Comparison of ENCODE assay signal across 1 cellular context in the genomic region with DNA sequence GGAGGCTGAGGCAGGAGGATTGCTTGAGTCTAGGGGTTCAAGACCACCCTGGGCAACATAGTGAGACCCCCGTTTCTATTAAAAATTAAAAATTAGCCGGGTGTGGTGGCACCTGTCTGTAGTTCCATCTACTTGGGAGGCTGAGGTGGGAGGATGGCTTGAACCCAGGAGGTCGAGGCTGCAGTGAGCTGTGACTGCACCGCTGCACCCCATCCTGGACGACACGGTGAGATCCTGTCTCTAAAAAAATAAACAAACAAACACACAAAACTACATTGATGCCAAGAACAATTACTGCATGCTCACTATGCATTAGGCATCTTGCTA.
TF ChIP-seq lines count a peak whose summit lies in the region.

No MANE protein-coding gene starts in this region.

TF ChIP-seq in HepG2, 621 proteins besides CTCF, POLR2A, EP300 and RAD21 (continues in another document):
- TF ChIP-seq, protein P1, sequence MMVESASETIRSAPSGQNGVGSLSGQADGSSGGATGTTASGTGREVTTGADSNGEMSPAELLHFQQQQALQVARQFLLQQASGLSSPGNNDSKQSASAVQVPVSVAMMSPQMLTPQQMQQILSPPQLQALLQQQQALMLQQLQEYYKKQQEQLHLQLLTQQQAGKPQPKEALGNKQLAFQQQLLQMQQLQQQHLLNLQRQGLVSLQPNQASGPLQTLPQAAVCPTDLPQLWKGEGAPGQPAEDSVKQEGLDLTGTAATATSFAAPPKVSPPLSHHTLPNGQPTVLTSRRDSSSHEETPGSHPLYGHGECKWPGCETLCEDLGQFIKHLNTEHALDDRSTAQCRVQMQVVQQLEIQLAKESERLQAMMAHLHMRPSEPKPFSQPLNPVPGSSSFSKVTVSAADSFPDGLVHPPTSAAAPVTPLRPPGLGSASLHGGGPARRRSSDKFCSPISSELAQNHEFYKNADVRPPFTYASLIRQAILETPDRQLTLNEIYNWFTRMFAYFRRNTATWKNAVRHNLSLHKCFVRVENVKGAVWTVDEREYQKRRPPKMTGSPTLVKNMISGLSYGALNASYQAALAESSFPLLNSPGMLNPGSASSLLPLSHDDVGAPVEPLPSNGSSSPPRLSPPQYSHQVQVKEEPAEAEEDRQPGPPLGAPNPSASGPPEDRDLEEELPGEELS (CRISPR knock-in tag; IDR thresholded peaks at IDR 0.05), result no peak
- TF ChIP-seq ZSCAN5A (CRISPR knock-in tag; IDR thresholded peaks at IDR 0.05; ENCODE audit: borderline replicate concordance) (no peak), SMAD3 (CRISPR knock-in tag; IDR thresholded peaks at IDR 0.05) (no peak), ZNF75D (CRISPR knock-in tag; IDR thresholded peaks at IDR 0.05; ENCODE audit: borderline replicate concordance) (no peak), ELF3 (CRISPR knock-in tag; IDR thresholded peaks at IDR 0.05) (no peak), ZNF687 (CRISPR knock-in tag; IDR thresholded peaks at IDR 0.05) (no peak), MTERF4 (CRISPR knock-in tag; IDR thresholded peaks at IDR 0.05) (no peak), THAP11 (CRISPR knock-in tag; IDR thresholded peaks at IDR 0.05) (no peak), ZNF747 (CRISPR knock-in tag; IDR thresholded peaks at IDR 0.05; ENCODE audit: borderline replicate concordance) (no peak), MED13 (CRISPR knock-in tag; IDR thresholded peaks at IDR 0.05) (no peak), SOX13 (IDR thresholded peaks at IDR 0.05) (no peak), SOX13 (CRISPR knock-in tag; conservative IDR thresholded peaks at IDR 0.05 in 1 of 2, IDR thresholded peaks at IDR 0.05 in 1 of 2) (no peak), ELK4 (CRISPR knock-in tag; IDR thresholded peaks at IDR 0.05; ENCODE audit: borderline replicate concordance) (no peak), ZNF672 (CRISPR knock-in tag; IDR thresholded peaks at IDR 0.05) (no peak), GTF3A (CRISPR knock-in tag; conservative IDR thresholded peaks at IDR 0.05) (0 out of 2 replicates have a peak, but pooled peaks have one; percentile 32), CREM (IDR thresholded peaks at IDR 0.05) (no peak), CREM (CRISPR knock-in tag; IDR thresholded peaks at IDR 0.05) (no peak), AGO2 (optimal IDR thresholded peaks at IDR 0.05; ENCODE audit: low read depth, low read length) (no peak), PPARG (CRISPR knock-in tag; conservative IDR thresholded peaks at IDR 0.05) (no peak), FOXJ3 (CRISPR knock-in tag; IDR thresholded peaks at IDR 0.05; ENCODE audit: borderline replicate concordance) (no peak), CHD4 (IDR thresholded peaks at IDR 0.05; ENCODE audit: borderline replicate concordance, low read length) (0 out of 2 replicates have a peak, but pooled peaks have one; percentile 5), PHF20 (CRISPR knock-in tag; IDR thresholded peaks at IDR 0.05) (0 out of 2 replicates have a peak, but pooled peaks have one; percentile 26), SMARCE1 (IDR thresholded peaks at IDR 0.05; ENCODE audit: borderline replicate concordance) (no peak), XBP1 (CRISPR knock-in tag; IDR thresholded peaks at IDR 0.05) (no peak; the same call in 1 of the 2 replicates)
- TF ChIP-seq, protein P2, sequence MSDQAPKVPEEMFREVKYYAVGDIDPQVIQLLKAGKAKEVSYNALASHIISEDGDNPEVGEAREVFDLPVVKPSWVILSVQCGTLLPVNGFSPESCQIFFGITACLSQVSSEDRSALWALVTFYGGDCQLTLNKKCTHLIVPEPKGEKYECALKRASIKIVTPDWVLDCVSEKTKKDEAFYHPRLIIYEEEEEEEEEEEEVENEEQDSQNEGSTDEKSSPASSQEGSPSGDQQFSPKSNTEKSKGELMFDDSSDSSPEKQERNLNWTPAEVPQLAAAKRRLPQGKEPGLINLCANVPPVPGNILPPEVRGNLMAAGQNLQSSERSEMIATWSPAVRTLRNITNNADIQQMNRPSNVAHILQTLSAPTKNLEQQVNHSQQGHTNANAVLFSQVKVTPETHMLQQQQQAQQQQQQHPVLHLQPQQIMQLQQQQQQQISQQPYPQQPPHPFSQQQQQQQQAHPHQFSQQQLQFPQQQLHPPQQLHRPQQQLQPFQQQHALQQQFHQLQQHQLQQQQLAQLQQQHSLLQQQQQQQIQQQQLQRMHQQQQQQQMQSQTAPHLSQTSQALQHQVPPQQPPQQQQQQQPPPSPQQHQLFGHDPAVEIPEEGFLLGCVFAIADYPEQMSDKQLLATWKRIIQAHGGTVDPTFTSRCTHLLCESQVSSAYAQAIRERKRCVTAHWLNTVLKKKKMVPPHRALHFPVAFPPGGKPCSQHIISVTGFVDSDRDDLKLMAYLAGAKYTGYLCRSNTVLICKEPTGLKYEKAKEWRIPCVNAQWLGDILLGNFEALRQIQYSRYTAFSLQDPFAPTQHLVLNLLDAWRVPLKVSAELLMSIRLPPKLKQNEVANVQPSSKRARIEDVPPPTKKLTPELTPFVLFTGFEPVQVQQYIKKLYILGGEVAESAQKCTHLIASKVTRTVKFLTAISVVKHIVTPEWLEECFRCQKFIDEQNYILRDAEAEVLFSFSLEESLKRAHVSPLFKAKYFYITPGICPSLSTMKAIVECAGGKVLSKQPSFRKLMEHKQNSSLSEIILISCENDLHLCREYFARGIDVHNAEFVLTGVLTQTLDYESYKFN (CRISPR knock-in tag; conservative IDR thresholded peaks at IDR 0.05), result no peak
- TF ChIP-seq, protein P3, sequence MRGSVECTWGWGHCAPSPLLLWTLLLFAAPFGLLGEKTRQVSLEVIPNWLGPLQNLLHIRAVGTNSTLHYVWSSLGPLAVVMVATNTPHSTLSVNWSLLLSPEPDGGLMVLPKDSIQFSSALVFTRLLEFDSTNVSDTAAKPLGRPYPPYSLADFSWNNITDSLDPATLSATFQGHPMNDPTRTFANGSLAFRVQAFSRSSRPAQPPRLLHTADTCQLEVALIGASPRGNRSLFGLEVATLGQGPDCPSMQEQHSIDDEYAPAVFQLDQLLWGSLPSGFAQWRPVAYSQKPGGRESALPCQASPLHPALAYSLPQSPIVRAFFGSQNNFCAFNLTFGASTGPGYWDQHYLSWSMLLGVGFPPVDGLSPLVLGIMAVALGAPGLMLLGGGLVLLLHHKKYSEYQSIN (CRISPR knock-in tag; IDR thresholded peaks at IDR 0.05; ENCODE audit: borderline replicate concordance), result no peak
- TF ChIP-seq, protein P4, sequence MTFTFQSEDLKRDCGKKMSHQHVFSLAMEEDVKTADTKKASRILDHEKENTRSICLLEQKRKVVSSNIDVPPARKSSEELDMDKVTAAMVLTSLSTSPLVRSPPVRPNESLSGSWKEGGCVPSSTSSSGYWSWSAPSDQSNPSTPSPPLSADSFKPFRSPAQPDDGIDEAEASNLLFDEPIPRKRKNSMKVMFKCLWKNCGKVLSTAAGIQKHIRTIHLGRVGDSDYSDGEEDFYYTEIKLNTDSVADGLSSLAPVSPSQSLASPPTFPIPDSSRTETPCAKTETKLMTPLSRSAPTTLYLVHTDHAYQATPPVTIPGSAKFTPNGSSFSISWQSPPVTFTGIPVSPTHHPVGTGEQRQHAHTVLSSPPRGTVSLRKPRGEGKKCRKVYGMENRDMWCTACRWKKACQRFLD (CRISPR knock-in tag; IDR thresholded peaks at IDR 0.05; ENCODE audit: borderline replicate concordance), result no peak
- TF ChIP-seq, protein P5, sequence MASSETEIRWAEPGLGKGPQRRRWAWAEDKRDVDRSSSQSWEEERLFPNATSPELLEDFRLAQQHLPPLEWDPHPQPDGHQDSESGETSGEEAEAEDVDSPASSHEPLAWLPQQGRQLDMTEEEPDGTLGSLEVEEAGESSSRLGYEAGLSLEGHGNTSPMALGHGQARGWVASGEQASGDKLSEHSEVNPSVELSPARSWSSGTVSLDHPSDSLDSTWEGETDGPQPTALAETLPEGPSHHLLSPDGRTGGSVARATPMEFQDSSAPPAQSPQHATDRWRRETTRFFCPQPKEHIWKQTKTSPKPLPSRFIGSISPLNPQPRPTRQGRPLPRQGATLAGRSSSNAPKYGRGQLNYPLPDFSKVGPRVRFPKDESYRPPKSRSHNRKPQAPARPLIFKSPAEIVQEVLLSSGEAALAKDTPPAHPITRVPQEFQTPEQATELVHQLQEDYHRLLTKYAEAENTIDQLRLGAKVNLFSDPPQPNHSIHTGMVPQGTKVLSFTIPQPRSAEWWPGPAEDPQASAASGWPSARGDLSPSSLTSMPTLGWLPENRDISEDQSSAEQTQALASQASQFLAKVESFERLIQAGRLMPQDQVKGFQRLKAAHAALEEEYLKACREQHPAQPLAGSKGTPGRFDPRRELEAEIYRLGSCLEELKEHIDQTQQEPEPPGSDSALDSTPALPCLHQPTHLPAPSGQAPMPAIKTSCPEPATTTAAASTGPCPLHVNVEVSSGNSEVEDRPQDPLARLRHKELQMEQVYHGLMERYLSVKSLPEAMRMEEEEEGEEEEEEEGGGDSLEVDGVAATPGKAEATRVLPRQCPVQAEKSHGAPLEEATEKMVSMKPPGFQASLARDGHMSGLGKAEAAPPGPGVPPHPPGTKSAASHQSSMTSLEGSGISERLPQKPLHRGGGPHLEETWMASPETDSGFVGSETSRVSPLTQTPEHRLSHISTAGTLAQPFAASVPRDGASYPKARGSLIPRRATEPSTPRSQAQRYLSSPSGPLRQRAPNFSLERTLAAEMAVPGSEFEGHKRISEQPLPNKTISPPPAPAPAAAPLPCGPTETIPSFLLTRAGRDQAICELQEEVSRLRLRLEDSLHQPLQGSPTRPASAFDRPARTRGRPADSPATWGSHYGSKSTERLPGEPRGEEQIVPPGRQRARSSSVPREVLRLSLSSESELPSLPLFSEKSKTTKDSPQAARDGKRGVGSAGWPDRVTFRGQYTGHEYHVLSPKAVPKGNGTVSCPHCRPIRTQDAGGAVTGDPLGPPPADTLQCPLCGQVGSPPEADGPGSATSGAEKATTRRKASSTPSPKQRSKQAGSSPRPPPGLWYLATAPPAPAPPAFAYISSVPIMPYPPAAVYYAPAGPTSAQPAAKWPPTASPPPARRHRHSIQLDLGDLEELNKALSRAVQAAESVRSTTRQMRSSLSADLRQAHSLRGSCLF (CRISPR knock-in tag; IDR thresholded peaks at IDR 0.05; ENCODE audit: borderline replicate concordance), result no peak
- TF ChIP-seq, protein P6, sequence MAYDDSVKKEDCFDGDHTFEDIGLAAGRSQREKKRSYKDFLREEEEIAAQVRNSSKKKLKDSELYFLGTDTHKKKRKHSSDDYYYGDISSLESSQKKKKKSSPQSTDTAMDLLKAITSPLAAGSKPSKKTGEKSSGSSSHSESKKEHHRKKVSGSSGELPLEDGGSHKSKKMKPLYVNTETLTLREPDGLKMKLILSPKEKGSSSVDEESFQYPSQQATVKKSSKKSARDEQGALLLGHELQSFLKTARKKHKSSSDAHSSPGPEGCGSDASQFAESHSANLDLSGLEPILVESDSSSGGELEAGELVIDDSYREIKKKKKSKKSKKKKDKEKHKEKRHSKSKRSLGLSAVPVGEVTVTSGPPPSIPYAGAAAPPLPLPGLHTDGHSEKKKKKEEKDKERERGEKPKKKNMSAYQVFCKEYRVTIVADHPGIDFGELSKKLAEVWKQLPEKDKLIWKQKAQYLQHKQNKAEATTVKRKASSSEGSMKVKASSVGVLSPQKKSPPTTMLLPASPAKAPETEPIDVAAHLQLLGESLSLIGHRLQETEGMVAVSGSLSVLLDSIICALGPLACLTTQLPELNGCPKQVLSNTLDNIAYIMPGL (CRISPR knock-in tag; IDR thresholded peaks at IDR 0.05; ENCODE audit: borderline replicate concordance in 1 of 2, low read depth in 1 of 2), result no peak
- TF ChIP-seq, protein P7, sequence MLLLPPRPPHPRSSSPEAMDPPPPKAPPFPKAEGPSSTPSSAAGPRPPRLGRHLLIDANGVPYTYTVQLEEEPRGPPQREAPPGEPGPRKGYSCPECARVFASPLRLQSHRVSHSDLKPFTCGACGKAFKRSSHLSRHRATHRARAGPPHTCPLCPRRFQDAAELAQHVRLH (CRISPR knock-in tag; IDR thresholded peaks at IDR 0.05; ENCODE audit: borderline replicate concordance, low read depth), result no peak
